1 cellular context compared by ENCODE assay signal in genomic region chr1:2381741-2382620, GRCh38.
TF ChIP-seq lines count a peak whose summit lies in the region.

No MANE protein-coding gene starts in this region.

TF ChIP-seq in HepG2, 621 proteins besides CTCF, POLR2A, EP300 and RAD21 (continued from another document and continues in another):
- TF ChIP-seq ZNF574 (CRISPR knock-in tag; IDR thresholded peaks at IDR 0.05) (no peak), GATAD1 (CRISPR knock-in tag; IDR thresholded peaks at IDR 0.05) (0 out of 2 replicates have a peak, but pooled peaks have one; percentile 31), PHF21A (CRISPR knock-in tag; IDR thresholded peaks at IDR 0.05) (peak; percentile 20; the same call in 1 of the 2 replicates), ZNF570 (CRISPR knock-in tag; IDR thresholded peaks at IDR 0.05; ENCODE audit: borderline replicate concordance) (no peak), GFI1 (CRISPR knock-in tag; IDR thresholded peaks at IDR 0.05; ENCODE audit: borderline replicate concordance) (no peak), NFKB2 (CRISPR knock-in tag; IDR thresholded peaks at IDR 0.05; ENCODE audit: borderline replicate concordance) (peak; percentile 58; the same call in 1 of the 2 replicates), HNF1B (CRISPR knock-in tag; IDR thresholded peaks at IDR 0.05) (peak; percentile 39), AGO1 (IDR thresholded peaks at IDR 0.05; ENCODE audit: low read depth, low read length, poor library complexity, severe bottlenecking) (peak; percentile 75), SOX13 (IDR thresholded peaks at IDR 0.05) (no peak), SOX13 (CRISPR knock-in tag; conservative IDR thresholded peaks at IDR 0.05 in 1 of 2, IDR thresholded peaks at IDR 0.05 in 1 of 2) (no peak), ZNF329 (CRISPR knock-in tag; IDR thresholded peaks at IDR 0.05; ENCODE audit: low read depth) (no peak), ZNF274 (CRISPR knock-in tag; IDR thresholded peaks at IDR 0.05) (no peak), RCOR2 (CRISPR knock-in tag; IDR thresholded peaks at IDR 0.05) (no peak), SP1 (IDR thresholded peaks at IDR 0.05) (no peak), SP1 (CRISPR knock-in tag; IDR thresholded peaks at IDR 0.05) (peak; percentile 45; the same call in 1 of the 2 replicates), ZNF83 (CRISPR knock-in tag; IDR thresholded peaks at IDR 0.05; ENCODE audit: borderline replicate concordance) (no peak), UBTF (CRISPR knock-in tag; IDR thresholded peaks at IDR 0.05) (0 out of 2 replicates have a peak, but pooled peaks have one; percentile 18), ZNF703 (CRISPR knock-in tag; IDR thresholded peaks at IDR 0.05; ENCODE audit: borderline replicate concordance) (no peak), BCL3 (CRISPR knock-in tag; IDR thresholded peaks at IDR 0.05) (0 out of 2 replicates have a peak, but pooled peaks have one; percentile 24), ZNF547 (CRISPR knock-in tag; IDR thresholded peaks at IDR 0.05) (0 out of 2 replicates have a peak, but pooled peaks have one; percentile 38), SYNCRIP (IDR thresholded peaks at IDR 0.05; ENCODE audit: insufficient read depth, low read depth, low read length) (no peak), ZNF773 (CRISPR knock-in tag; IDR thresholded peaks at IDR 0.05; ENCODE audit: borderline replicate concordance) (no peak), PAX8 (CRISPR knock-in tag; IDR thresholded peaks at IDR 0.05; ENCODE audit: borderline replicate concordance) (no peak), GLMP (CRISPR knock-in tag; IDR thresholded peaks at IDR 0.05; ENCODE audit: borderline replicate concordance) (no peak), SNAI1 (CRISPR knock-in tag; IDR thresholded peaks at IDR 0.05; ENCODE audit: borderline replicate concordance) (no peak), ZFP41 (CRISPR knock-in tag; IDR thresholded peaks at IDR 0.05; ENCODE audit: borderline replicate concordance) (no peak), PRDM15 (CRISPR knock-in tag; IDR thresholded peaks at IDR 0.05) (0 out of 2 replicates have a peak, but pooled peaks have one; percentile 8), ZNF431 (CRISPR knock-in tag; IDR thresholded peaks at IDR 0.05; ENCODE audit: borderline replicate concordance, low read depth) (no peak), GABPB1 (CRISPR knock-in tag; IDR thresholded peaks at IDR 0.05) (peak; percentile 56; the same call in 1 of the 2 replicates), ZNF142 (CRISPR knock-in tag; IDR thresholded peaks at IDR 0.05) (0 out of 2 replicates have a peak, but pooled peaks have one; percentile 42), ZNF788 (CRISPR knock-in tag; IDR thresholded peaks at IDR 0.05; ENCODE audit: borderline replicate concordance) (0 out of 2 replicates have a peak, but pooled peaks have one; percentile 18), CENPT (CRISPR knock-in tag; IDR thresholded peaks at IDR 0.05; ENCODE audit: low read depth) (no peak), ZNF770 (CRISPR knock-in tag; IDR thresholded peaks at IDR 0.05) (peak; percentile 37; the same call in 1 of the 2 replicates), SSRP1 (CRISPR knock-in tag; IDR thresholded peaks at IDR 0.05) (0 out of 2 replicates have a peak, but pooled peaks have one; percentile 53), MAX (IDR thresholded peaks at IDR 0.05) (peak; percentile 40; the same call in 1 of the 2 replicates), KLF16 (CRISPR knock-in tag; IDR thresholded peaks at IDR 0.05) (peak in 1 of 2 experiments; percentile 48; a peak in 1 of 4 replicates), ZNF549 (CRISPR knock-in tag; IDR thresholded peaks at IDR 0.05) (no peak), ZSCAN25 (CRISPR knock-in tag; IDR thresholded peaks at IDR 0.05) (0 out of 2 replicates have a peak, but pooled peaks have one; percentile 42)
